Comparison of ENCODE assay signal across 19 cellular contexts in genomic region chr11:21048626-21049025, GRCh38.
DNase-seq lines count a peak whose midpoint lies in the region; TF ChIP-seq lines count a peak whose summit lies in the region.
"Had no signal": no experiment of that assay in that cellular context is flagged by ENCODE, and none has a peak within 500 bp of the region (broad histone marks: within the 10 kb centered on the region; RNA-seq: fewer than 3 reads in every experiment).

No MANE protein-coding gene starts in this region.

- H3K9me3 Mint-ChIP-seq in H9 (no peaks in the 10 kb centered on the region; a peak in 1 of 5 replicates), neural progenitor cell (no peaks in the 10 kb centered on the region)

- H3K27ac ChIP-seq in H9 (ENCODE audit: insufficient read length, low read depth, low read length): no peak overlapping the region
- H3K27ac ChIP-seq in neural progenitor cell: no peak overlapping the region
- H3K27ac ChIP-seq in A673 (ENCODE audit: low read depth, low read length, poor library complexity, severe bottlenecking): no peak overlapping the region
- H3K27ac ChIP-seq: A549 had no signal

- no peak overlapping the region for H3T11ph ChIP-seq in H9 (ENCODE audit: low read length)

- H3K14ac ChIP-seq in H9 (ENCODE audit: insufficient read depth, low read length): no peak overlapping the region

- H4K8ac ChIP-seq in H9 (replicated peaks; ENCODE audit: insufficient read length, low read depth, low read length): no peak overlapping the region

- no peak overlapping the region for H2BK5ac ChIP-seq in H9 (ENCODE audit: insufficient read length, low read length)

- no peaks in the 10 kb centered on the region for H3K36me3 ChIP-seq in neural progenitor cell
- H3K36me3 ChIP-seq in A673 (ENCODE audit: insufficient read depth, low read length, poor library complexity, severe bottlenecking): no peaks in the 10 kb centered on the region

- H3K27me3 Mint-ChIP-seq in H9 (ENCODE audit: low read depth) (no peaks in the 10 kb centered on the region), neural progenitor cell (ENCODE audit: insufficient read depth, low read depth) (no peaks in the 10 kb centered on the region)
- H3K27me3 Mint-ChIP-seq: CD4-positive, alpha-beta memory T cell had no signal

- H2BK12ac ChIP-seq in H9 (ENCODE audit: insufficient read length, low read depth, low read length): no peak overlapping the region

- H3K4me3 Mint-ChIP-seq in H9: no peak overlapping the region
- no peak overlapping the region for H3K4me3 Mint-ChIP-seq in neural progenitor cell
- H3K4me3 Mint-ChIP-seq: CD4-positive, alpha-beta memory T cell had no signal

- no CpG with 5 or more reads among the region's 5 CpGs for WGBS in H9 (ENCODE audit: extremely low coverage, insufficient read length, low lambda C conversion rate)

- peaks cover 8 to 9% of the 10 kb centered on the region in 2 experiments for H3K4me1 Mint-ChIP-seq in H9
- peaks cover 10% of the 10 kb centered on the region for H3K4me1 Mint-ChIP-seq in neural progenitor cell
- H3K4me1 Mint-ChIP-seq: CD4-positive, alpha-beta memory T cell had no signal

- H3K9me3 ChIP-seq in H9 (ENCODE audit: control insufficient read depth, low read depth, low read length) (no peaks in the 10 kb centered on the region), neural progenitor cell (ENCODE audit: low read depth) (no peaks in the 10 kb centered on the region), A673 (ENCODE audit: low read depth, low read length, poor library complexity, severe bottlenecking) (no peaks in the 10 kb centered on the region)
- H3K9me3 ChIP-seq: A549 had no signal

- H3K27me3 ChIP-seq in H9 (ENCODE audit: insufficient read depth, low read length): no peaks in the 10 kb centered on the region
- H3K27me3 ChIP-seq in neural progenitor cell: no peaks in the 10 kb centered on the region
- H3K27me3 ChIP-seq in A673 (replicated peaks; ENCODE audit: insufficient read depth, low read depth, low read length, poor library complexity): no peaks in the 10 kb centered on the region

- POLR2A ChIA-PET in A673 (lab: Charles Lee; ENCODE audit: low non-redundant PET): interaction anchor here (0.6 kb wide), 1 partner anchor 24 kb away, joined by 3 read pairs; no protein-coding TSS in a partner anchor

- H3K56ac ChIP-seq in H9 (ENCODE audit: insufficient read length, low read depth, low read length): no peak overlapping the region

- H3K9ac ChIP-seq in H9 (ENCODE audit: extremely low read depth, insufficient read length, low read length): no peak overlapping the region
- H3K9ac ChIP-seq in neural progenitor cell: no peak overlapping the region

- H3K4me3 ChIP-seq in neural progenitor cell: no peak overlapping the region
- no peak overlapping the region for H3K4me3 ChIP-seq in A673 (ENCODE audit: low read depth, low read length, poor library complexity, severe bottlenecking)
- H3K4me3 ChIP-seq: A549, GM12878 had no signal

- H3K79me2 ChIP-seq in H9 (ENCODE audit: insufficient read depth, low read length) (no peaks in the 10 kb centered on the region), neural progenitor cell (ENCODE audit: low read depth) (no peaks in the 10 kb centered on the region)

- peak overlapping the region in 2 of 3 experiments; percentile 9 to 65; a peak in 3 of 7 replicates for H3K27ac Mint-ChIP-seq in H9
- H3K27ac Mint-ChIP-seq in neural progenitor cell: no peak overlapping the region
- H3K27ac Mint-ChIP-seq: CD4-positive, alpha-beta memory T cell had no signal

- H3K23ac ChIP-seq in H9 (ENCODE audit: insufficient read length, low read depth, low read length): no peak overlapping the region

- no peak overlapping the region for H4K91ac ChIP-seq in H9 (ENCODE audit: insufficient read length, low read depth, low read length)

- no peak overlapping the region for H3K4ac ChIP-seq in H9 (ENCODE audit: low read depth, low read length)

- TF ChIP-seq CTCF in H9 (conservative IDR thresholded peaks at IDR 0.05) (no peak), neural progenitor cell (IDR thresholded peaks at IDR 0.05) (no peak), A673 (conservative IDR thresholded peaks at IDR 0.05; ENCODE audit: low read depth, low read length) (no peak)

- CTCF ChIA-PET in A673 (lab: Charles Lee): no interaction called here

- H4K20me1 ChIP-seq in H9 (ENCODE audit: control insufficient read depth, insufficient read depth, insufficient read length) (no peaks in the 10 kb centered on the region), neural progenitor cell (ENCODE audit: low read depth) (no peaks in the 10 kb centered on the region)

- H2BK15ac ChIP-seq in H9 (ENCODE audit: low read depth, low read length): no peak overlapping the region

- H3K4me2 ChIP-seq in H9 (ENCODE audit: insufficient read depth, insufficient read length, low read length) (no peak overlapping the region), neural progenitor cell (no peak overlapping the region)
- H3K4me2 ChIP-seq: A549 had no signal

- no peaks in the 10 kb centered on the region; the same call in 1 of the 2 replicates for H3K4me1 ChIP-seq in H9 (ENCODE audit: insufficient read depth, low read length)
- peaks cover 12% of the 10 kb centered on the region for H3K4me1 ChIP-seq in neural progenitor cell
- H3K4me1 ChIP-seq in A673 (ENCODE audit: insufficient read depth, low read length, poor library complexity, severe bottlenecking): no peaks in the 10 kb centered on the region
- H3K4me1 ChIP-seq: A549 had no signal

- H3K18ac ChIP-seq in H9 (ENCODE audit: insufficient read length, low read depth, low read length): no peak overlapping the region

- H4K5ac ChIP-seq in H9 (ENCODE audit: insufficient read length, low read depth, low read length): no peak overlapping the region

- no TSS peak for BruUV-seq in A673 (replicated peaks; lab: Mats Ljungman, UMichigan)

- H2AK5ac ChIP-seq in H9 (ENCODE audit: insufficient read length, low read length): no peak overlapping the region

- H3F3A ChIP-seq in neural progenitor cell (ENCODE audit: low read depth): no peaks in the 10 kb centered on the region

- H3K23me2 ChIP-seq in H9 (ENCODE audit: insufficient read length, low read depth, low read length, poor library complexity, severe bottlenecking): no peaks in the 10 kb centered on the region

- intact Hi-C loops in A673 (cut with micrococcal nuclease; ENCODE audit: unreplicated experiment): no loop called here

- no peak overlapping the region for H2BK20ac ChIP-seq in H9 (ENCODE audit: low read depth, low read length, poor library complexity, severe bottlenecking)

- H2BK120ac ChIP-seq in H9 (ENCODE audit: low read depth, low read length, poor library complexity, severe bottlenecking): no peak overlapping the region

- H3K36me3 Mint-ChIP-seq in H9 (ENCODE audit: insufficient read depth in 1 of 3, low read depth in 3 of 3) (no peaks in the 10 kb centered on the region), neural progenitor cell (no peaks in the 10 kb centered on the region)
- H3K36me3 Mint-ChIP-seq: CD4-positive, alpha-beta memory T cell had no signal

- H3K79me1 ChIP-seq in H9 (ENCODE audit: insufficient read depth, low read depth, low read length, poor library complexity, severe bottlenecking): no peaks in the 10 kb centered on the region

- H2AFZ ChIP-seq in H9 (ENCODE audit: low read length) (no peak overlapping the region), neural progenitor cell (replicated peaks) (peak overlapping the region; percentile 76)

- in situ Hi-C loops in G401 (cut with HindIII; ENCODE audit: low sequenced_read_pairs): no loop called here

- peak; percentile 63 for DNase-seq in G401 (ENCODE audit: low spot score)
- DNase-seq in H9: no peak
- peak; percentile 38 for DNase-seq in cerebellum (ENCODE audit: low spot score)
- DNase-seq in neural progenitor cell (ENCODE audit: low spot score): no peak
- no peak for DNase-seq in DMS79 treated with DMSO at 0.1 percent for 48 hours (lab: John Stamatoyannopoulos, UW)
- DNase-seq in retina: no peak
- no peak for DNase-seq in A673 (ENCODE audit: low spot score)
- DNase-seq: 8988T; C1 segment of cervical spinal cord; Calu3; CD4-positive, alpha-beta memory T cell; COR-L47; DMS53; DND-41; GDM1; GOT3; H7 had no signal

Comparison
In these comparisons a context has a peak if more than half of its experiments do, and no peak if none do; other contexts are left out.
1. DNase-seq: peak in G401 (single experiment) and cerebellum (single experiment); none in H9 (single experiment), neural progenitor cell (single experiment), DMS79 treated with DMSO at 0.1 percent for 48 hours (single experiment), retina (single experiment) and A673 (single experiment).